1 cellular context compared by ENCODE assay signal in genomic region chr17:40219073-40219860, GRCh38.
TF ChIP-seq lines count a peak whose summit lies in the region.

Gene WIPF2, plus strand, starts transcription at chr17:40219304. Its CDS starts 37,156 bp downstream, at chr17:40256460.

TF ChIP-seq in HepG2, 621 proteins besides CTCF, POLR2A, EP300 and RAD21 (continued from another document):
- TF ChIP-seq, protein P1, sequence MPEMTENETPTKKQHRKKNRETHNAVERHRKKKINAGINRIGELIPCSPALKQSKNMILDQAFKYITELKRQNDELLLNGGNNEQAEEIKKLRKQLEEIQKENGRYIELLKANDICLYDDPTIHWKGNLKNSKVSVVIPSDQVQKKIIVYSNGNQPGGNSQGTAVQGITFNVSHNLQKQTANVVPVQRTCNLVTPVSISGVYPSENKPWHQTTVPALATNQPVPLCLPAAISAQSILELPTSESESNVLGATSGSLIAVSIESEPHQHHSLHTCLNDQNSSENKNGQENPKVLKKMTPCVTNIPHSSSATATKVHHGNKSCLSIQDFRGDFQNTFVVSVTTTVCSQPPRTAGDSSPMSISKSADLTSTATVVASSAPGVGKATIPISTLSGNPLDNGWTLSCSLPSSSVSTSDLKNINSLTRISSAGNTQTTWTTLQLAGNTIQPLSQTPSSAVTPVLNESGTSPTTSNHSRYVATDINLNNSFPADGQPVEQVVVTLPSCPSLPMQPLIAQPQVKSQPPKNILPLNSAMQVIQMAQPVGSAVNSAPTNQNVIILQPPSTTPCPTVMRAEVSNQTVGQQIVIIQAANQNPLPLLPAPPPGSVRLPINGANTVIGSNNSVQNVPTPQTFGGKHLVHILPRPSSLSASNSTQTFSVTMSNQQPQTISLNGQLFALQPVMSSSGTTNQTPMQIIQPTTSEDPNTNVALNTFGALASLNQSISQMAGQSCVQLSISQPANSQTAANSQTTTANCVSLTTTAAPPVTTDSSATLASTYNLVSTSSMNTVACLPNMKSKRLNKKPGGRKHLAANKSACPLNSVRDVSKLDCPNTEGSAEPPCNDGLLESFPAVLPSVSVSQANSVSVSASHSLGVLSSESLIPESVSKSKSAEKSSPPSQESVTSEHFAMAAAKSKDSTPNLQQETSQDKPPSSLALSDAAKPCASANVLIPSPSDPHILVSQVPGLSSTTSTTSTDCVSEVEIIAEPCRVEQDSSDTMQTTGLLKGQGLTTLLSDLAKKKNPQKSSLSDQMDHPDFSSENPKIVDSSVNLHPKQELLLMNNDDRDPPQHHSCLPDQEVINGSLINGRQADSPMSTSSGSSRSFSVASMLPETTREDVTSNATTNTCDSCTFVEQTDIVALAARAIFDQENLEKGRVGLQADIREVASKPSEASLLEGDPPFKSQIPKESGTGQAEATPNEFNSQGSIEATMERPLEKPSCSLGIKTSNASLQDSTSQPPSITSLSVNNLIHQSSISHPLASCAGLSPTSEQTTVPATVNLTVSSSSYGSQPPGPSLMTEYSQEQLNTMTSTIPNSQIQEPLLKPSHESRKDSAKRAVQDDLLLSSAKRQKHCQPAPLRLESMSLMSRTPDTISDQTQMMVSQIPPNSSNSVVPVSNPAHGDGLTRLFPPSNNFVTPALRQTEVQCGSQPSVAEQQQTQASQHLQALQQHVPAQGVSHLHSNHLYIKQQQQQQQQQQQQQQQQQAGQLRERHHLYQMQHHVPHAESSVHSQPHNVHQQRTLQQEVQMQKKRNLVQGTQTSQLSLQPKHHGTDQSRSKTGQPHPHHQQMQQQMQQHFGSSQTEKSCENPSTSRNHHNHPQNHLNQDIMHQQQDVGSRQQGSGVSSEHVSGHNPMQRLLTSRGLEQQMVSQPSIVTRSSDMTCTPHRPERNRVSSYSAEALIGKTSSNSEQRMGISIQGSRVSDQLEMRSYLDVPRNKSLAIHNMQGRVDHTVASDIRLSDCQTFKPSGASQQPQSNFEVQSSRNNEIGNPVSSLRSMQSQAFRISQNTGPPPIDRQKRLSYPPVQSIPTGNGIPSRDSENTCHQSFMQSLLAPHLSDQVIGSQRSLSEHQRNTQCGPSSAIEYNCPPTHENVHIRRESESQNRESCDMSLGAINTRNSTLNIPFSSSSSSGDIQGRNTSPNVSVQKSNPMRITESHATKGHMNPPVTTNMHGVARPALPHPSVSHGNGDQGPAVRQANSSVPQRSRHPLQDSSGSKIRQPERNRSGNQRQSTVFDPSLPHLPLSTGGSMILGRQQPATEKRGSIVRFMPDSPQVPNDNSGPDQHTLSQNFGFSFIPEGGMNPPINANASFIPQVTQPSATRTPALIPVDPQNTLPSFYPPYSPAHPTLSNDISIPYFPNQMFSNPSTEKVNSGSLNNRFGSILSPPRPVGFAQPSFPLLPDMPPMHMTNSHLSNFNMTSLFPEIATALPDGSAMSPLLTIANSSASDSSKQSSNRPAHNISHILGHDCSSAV (CRISPR knock-in tag; IDR thresholded peaks at IDR 0.05; ENCODE audit: borderline replicate concordance), result no peak
- TF ChIP-seq, protein P2, sequence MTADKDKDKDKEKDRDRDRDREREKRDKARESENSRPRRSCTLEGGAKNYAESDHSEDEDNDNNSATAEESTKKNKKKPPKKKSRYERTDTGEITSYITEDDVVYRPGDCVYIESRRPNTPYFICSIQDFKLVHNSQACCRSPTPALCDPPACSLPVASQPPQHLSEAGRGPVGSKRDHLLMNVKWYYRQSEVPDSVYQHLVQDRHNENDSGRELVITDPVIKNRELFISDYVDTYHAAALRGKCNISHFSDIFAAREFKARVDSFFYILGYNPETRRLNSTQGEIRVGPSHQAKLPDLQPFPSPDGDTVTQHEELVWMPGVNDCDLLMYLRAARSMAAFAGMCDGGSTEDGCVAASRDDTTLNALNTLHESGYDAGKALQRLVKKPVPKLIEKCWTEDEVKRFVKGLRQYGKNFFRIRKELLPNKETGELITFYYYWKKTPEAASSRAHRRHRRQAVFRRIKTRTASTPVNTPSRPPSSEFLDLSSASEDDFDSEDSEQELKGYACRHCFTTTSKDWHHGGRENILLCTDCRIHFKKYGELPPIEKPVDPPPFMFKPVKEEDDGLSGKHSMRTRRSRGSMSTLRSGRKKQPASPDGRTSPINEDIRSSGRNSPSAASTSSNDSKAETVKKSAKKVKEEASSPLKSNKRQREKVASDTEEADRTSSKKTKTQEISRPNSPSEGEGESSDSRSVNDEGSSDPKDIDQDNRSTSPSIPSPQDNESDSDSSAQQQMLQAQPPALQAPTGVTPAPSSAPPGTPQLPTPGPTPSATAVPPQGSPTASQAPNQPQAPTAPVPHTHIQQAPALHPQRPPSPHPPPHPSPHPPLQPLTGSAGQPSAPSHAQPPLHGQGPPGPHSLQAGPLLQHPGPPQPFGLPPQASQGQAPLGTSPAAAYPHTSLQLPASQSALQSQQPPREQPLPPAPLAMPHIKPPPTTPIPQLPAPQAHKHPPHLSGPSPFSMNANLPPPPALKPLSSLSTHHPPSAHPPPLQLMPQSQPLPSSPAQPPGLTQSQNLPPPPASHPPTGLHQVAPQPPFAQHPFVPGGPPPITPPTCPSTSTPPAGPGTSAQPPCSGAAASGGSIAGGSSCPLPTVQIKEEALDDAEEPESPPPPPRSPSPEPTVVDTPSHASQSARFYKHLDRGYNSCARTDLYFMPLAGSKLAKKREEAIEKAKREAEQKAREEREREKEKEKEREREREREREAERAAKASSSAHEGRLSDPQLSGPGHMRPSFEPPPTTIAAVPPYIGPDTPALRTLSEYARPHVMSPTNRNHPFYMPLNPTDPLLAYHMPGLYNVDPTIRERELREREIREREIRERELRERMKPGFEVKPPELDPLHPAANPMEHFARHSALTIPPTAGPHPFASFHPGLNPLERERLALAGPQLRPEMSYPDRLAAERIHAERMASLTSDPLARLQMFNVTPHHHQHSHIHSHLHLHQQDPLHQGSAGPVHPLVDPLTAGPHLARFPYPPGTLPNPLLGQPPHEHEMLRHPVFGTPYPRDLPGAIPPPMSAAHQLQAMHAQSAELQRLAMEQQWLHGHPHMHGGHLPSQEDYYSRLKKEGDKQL (CRISPR knock-in tag; IDR thresholded peaks at IDR 0.05; ENCODE audit: low read depth), result no peak
- no peak for TF ChIP-seq ZNF234 (CRISPR knock-in tag; conservative IDR thresholded peaks at IDR 0.05)
- TF ChIP-seq TCF7 (IDR thresholded peaks at IDR 0.05; ENCODE audit: low read depth), result no peak
- no peak for TF ChIP-seq RFX3 (CRISPR knock-in tag; IDR thresholded peaks at IDR 0.05)
- TF ChIP-seq MXD3 (CRISPR knock-in tag; IDR thresholded peaks at IDR 0.05), result no peak; the same call in 1 of the 2 replicates
- TF ChIP-seq PAWR (CRISPR knock-in tag; IDR thresholded peaks at IDR 0.05; ENCODE audit: borderline replicate concordance), result 0 out of 2 replicates have a peak, but pooled peaks have one; percentile 84
- no peak for TF ChIP-seq ZNF329 (CRISPR knock-in tag; IDR thresholded peaks at IDR 0.05; ENCODE audit: low read depth)
- TF ChIP-seq ZNF746 (CRISPR knock-in tag; IDR thresholded peaks at IDR 0.05), result peak; percentile 78
- no peak for TF ChIP-seq ZNF224 (CRISPR knock-in tag; IDR thresholded peaks at IDR 0.05)
- TF ChIP-seq MTA3 (CRISPR knock-in tag; IDR thresholded peaks at IDR 0.05), result no peak
- TF ChIP-seq TRAFD1 (CRISPR knock-in tag; IDR thresholded peaks at IDR 0.05; ENCODE audit: borderline replicate concordance), result 0 out of 2 replicates have a peak, but pooled peaks have one; percentile 50
- TF ChIP-seq RXRB (CRISPR knock-in tag; IDR thresholded peaks at IDR 0.05; ENCODE audit: borderline replicate concordance), result peak; percentile 70
- peak; percentile 74 for TF ChIP-seq TBX2 (CRISPR knock-in tag; IDR thresholded peaks at IDR 0.05; ENCODE audit: borderline replicate concordance)
- peak; percentile 73 for TF ChIP-seq ZFX (CRISPR knock-in tag; IDR thresholded peaks at IDR 0.05; ENCODE audit: low read depth)
- TF ChIP-seq NR3C1 (CRISPR knock-in tag; IDR thresholded peaks at IDR 0.05), result no peak
- TF ChIP-seq SMARCC2 (IDR thresholded peaks at IDR 0.05), result no peak
- TF ChIP-seq MTF2 (CRISPR knock-in tag; IDR thresholded peaks at IDR 0.05; ENCODE audit: borderline replicate concordance), result peak; percentile 71; the same call in 1 of the 2 replicates
- TF ChIP-seq HCFC1 (IDR thresholded peaks at IDR 0.05; ENCODE audit: low read depth, low read length), result peak; percentile 66
- no peak for TF ChIP-seq BORCS8-MEF2B (CRISPR knock-in tag; IDR thresholded peaks at IDR 0.05)
- no peak for TF ChIP-seq CEBPB (IDR thresholded peaks at IDR 0.05; ENCODE audit: borderline replicate concordance, low read depth, low read length)
- peak; percentile 92; the same call in 1 of the 2 replicates for TF ChIP-seq KAT7 (CRISPR knock-in tag; IDR thresholded peaks at IDR 0.05; ENCODE audit: borderline replicate concordance)
- no peak for TF ChIP-seq NAIF1 (CRISPR knock-in tag; IDR thresholded peaks at IDR 0.05; ENCODE audit: borderline replicate concordance)
- TF ChIP-seq, protein P3, sequence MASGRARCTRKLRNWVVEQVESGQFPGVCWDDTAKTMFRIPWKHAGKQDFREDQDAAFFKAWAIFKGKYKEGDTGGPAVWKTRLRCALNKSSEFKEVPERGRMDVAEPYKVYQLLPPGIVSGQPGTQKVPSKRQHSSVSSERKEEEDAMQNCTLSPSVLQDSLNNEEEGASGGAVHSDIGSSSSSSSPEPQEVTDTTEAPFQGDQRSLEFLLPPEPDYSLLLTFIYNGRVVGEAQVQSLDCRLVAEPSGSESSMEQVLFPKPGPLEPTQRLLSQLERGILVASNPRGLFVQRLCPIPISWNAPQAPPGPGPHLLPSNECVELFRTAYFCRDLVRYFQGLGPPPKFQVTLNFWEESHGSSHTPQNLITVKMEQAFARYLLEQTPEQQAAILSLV (CRISPR knock-in tag; IDR thresholded peaks at IDR 0.05; ENCODE audit: borderline replicate concordance), result peak; percentile 62; the same call in 1 of the 2 replicates
- no peak for TF ChIP-seq ZNF670 (CRISPR knock-in tag; IDR thresholded peaks at IDR 0.05; ENCODE audit: borderline replicate concordance)
- no peak for TF ChIP-seq ZFYVE20 (CRISPR knock-in tag; IDR thresholded peaks at IDR 0.05; ENCODE audit: borderline replicate concordance, low read depth)
- TF ChIP-seq DMAP1 (CRISPR knock-in tag; IDR thresholded peaks at IDR 0.05), result peak; percentile 79
- no peak for TF ChIP-seq SMYD3 (CRISPR knock-in tag; IDR thresholded peaks at IDR 0.05)
- TF ChIP-seq ZFP1 (CRISPR knock-in tag; IDR thresholded peaks at IDR 0.05), result no peak; the same call in 1 of the 2 replicates
- no peak for TF ChIP-seq ZNF232 (CRISPR knock-in tag; IDR thresholded peaks at IDR 0.05; ENCODE audit: borderline replicate concordance)
- TF ChIP-seq GZF1 (CRISPR knock-in tag; IDR thresholded peaks at IDR 0.05), result no peak; the same call in 1 of the 2 replicates
- peak; percentile 73 for TF ChIP-seq TEAD3 (CRISPR knock-in tag; optimal IDR thresholded peaks at IDR 0.05; ENCODE audit: borderline replicate concordance)
- TF ChIP-seq RARA (CRISPR knock-in tag; IDR thresholded peaks at IDR 0.05), result no peak; the same call in 1 of the 2 replicates
- 0 out of 2 replicates have a peak, but pooled peaks have one; percentile 60 for TF ChIP-seq SMAD1 (CRISPR knock-in tag; IDR thresholded peaks at IDR 0.05; ENCODE audit: borderline replicate concordance, low read depth)
- TF ChIP-seq, protein P4, sequence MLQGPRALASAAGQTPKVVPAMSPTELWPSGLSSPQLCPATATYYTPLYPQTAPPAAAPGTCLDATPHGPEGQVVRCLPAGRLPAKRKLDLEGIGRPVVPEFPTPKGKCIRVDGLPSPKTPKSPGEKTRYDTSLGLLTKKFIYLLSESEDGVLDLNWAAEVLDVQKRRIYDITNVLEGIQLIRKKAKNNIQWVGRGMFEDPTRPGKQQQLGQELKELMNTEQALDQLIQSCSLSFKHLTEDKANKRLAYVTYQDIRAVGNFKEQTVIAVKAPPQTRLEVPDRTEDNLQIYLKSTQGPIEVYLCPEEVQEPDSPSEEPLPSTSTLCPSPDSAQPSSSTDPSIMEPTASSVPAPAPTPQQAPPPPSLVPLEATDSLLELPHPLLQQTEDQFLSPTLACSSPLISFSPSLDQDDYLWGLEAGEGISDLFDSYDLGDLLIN (CRISPR knock-in tag; IDR thresholded peaks at IDR 0.05; ENCODE audit: borderline replicate concordance), result no peak
- TF ChIP-seq ZBTB4 (CRISPR knock-in tag; IDR thresholded peaks at IDR 0.05; ENCODE audit: borderline replicate concordance), result 0 out of 2 replicates have a peak, but pooled peaks have one; percentile 30
- TF ChIP-seq SIN3A (IDR thresholded peaks at IDR 0.05; ENCODE audit: borderline replicate concordance, low read depth, low read length), result peak; percentile 69; the same call in 1 of the 2 replicates
- TF ChIP-seq ZZZ3 (CRISPR knock-in tag; IDR thresholded peaks at IDR 0.05; ENCODE audit: borderline replicate concordance), result 0 out of 2 replicates have a peak, but pooled peaks have one; percentile 87
- TF ChIP-seq ZNF296 (CRISPR knock-in tag; conservative IDR thresholded peaks at IDR 0.05), result no peak
- TF ChIP-seq KMT2B (CRISPR knock-in tag; IDR thresholded peaks at IDR 0.05), result peak; percentile 84
